ENCODE assay signal across 19 cellular contexts in the genomic region with DNA sequence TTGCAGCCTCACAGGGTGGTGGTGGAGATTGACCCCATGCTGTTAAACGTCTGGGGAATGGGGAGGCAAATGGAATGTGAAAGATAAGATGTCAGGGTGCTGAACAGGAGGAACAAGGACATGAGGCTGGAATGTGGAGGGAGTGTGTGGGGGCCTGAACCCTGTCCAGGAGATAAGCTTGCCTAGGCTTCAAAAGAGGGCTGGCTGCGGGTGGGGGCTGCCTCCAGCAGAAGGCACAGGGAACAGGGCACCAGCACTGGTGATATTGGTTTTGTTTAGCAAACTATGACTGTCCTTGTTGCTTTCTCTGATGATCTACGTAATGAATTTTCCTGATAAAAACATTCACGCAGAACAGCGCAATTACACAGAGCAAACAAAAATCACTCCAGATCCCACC.
"Had no signal": no experiment of that assay in that cellular context is flagged by ENCODE, and none has a peak within 500 bp of the region (broad histone marks: within the 10 kb centered on the region; RNA-seq: fewer than 3 reads in every experiment).

No MANE protein-coding gene starts in this region.

- H3K27ac ChIP-seq: adrenal gland, cardiac muscle cell, dorsolateral prefrontal cortex, gastroesophageal sphincter, left lung, psoas muscle, right lobe of liver, thyroid gland, vagina had no signal

- H3K9me3 ChIP-seq: adrenal gland, gastroesophageal sphincter, left lung, psoas muscle, right lobe of liver, thyroid gland, vagina had no signal

- DNase-seq: activated B cell treated with CpG ODN at 0.5 μM for 24 hours; activated CD4-positive, alpha-beta T cell treated with anti-CD3 and anti-CD28 coated beads, Interleukin-2, amount 10 ng/mL, durations not matched to agents 7 days and 5 days; adrenal gland; psoas muscle; stimulated activated CD4-positive, alpha-beta T cell treated with anti-CD3 and anti-CD28 coated beads, Interleukin-1b, Interleukin-23, amount 100 ng/mL, for 48 hours; thyroid gland had no signal

- H3K27ac Mint-ChIP-seq: activated B cell treated with CpG ODN at 0.5 μM for 24 hours; activated CD4-positive, alpha-beta T cell treated with anti-CD3 and anti-CD28 coated beads, Interleukin-2, amount 10 ng/mL, durations not matched to agents 7 days and 5 days; activated naive CD4-positive, alpha-beta T cell treated with anti-CD3 and anti-CD28 coated beads, Interleukin-2, amount 10 ng/mL, durations not matched to agents 7 days and 5 days; activated T-helper 17 cell treated with anti-CD3 and anti-CD28 coated beads, Interleukin-2, amount 50 U/mL, for 72 hours; memory B cell; T-helper 1 cell treated with Interleukin-12 subunit alpha and Interleukin-12 subunit beta and Interleukin-4 antibody, amounts not matched to agents 30 μg/mL and 1 μg/mL, for 36 hours had no signal

- H3K36me3 Mint-ChIP-seq: activated naive CD4-positive, alpha-beta T cell treated with anti-CD3 and anti-CD28 coated beads, Interleukin-2, amount 10 ng/mL, durations not matched to agents 7 days and 5 days; memory B cell; stimulated activated effector memory CD8-positive, alpha-beta T cell treated with anti-CD3 and anti-CD28 coated beads, Interleukin-12 subunit alpha, Interleukin-12 subunit beta, amount 100 ng/mL, for 72 hours had no signal

- H3K9me3 Mint-ChIP-seq: activated B cell treated with CpG ODN at 0.5 μM for 24 hours; activated CD4-positive, alpha-beta T cell treated with anti-CD3 and anti-CD28 coated beads, Interleukin-2, amount 10 ng/mL, durations not matched to agents 7 days and 5 days; activated naive CD4-positive, alpha-beta T cell treated with anti-CD3 and anti-CD28 coated beads, Interleukin-2, amount 10 ng/mL, durations not matched to agents 7 days and 5 days; activated T-helper 17 cell treated with anti-CD3 and anti-CD28 coated beads, Interleukin-2, amount 50 U/mL, for 72 hours; memory B cell; stimulated activated effector memory CD8-positive, alpha-beta T cell treated with anti-CD3 and anti-CD28 coated beads, Interleukin-12 subunit alpha, Interleukin-12 subunit beta, amount 100 ng/mL, for 72 hours; T-helper 1 cell treated with Interleukin-12 subunit alpha and Interleukin-12 subunit beta and Interleukin-4 antibody, amounts not matched to agents 30 μg/mL and 1 μg/mL, for 36 hours had no signal

- ATAC-seq: activated T-helper 17 cell treated with anti-CD3 and anti-CD28 coated beads, Interleukin-2, amount 50 U/mL, for 72 hours; gastroesophageal sphincter; left lung; right lobe of liver; stimulated activated effector memory CD8-positive, alpha-beta T cell treated with anti-CD3 and anti-CD28 coated beads, Interleukin-12 subunit alpha, Interleukin-12 subunit beta, amount 100 ng/mL, for 72 hours had no signal

- H3K4me3 Mint-ChIP-seq: activated B cell treated with CpG ODN at 0.5 μM for 24 hours; activated CD4-positive, alpha-beta T cell treated with anti-CD3 and anti-CD28 coated beads, Interleukin-2, amount 10 ng/mL, durations not matched to agents 7 days and 5 days; activated naive CD4-positive, alpha-beta T cell treated with anti-CD3 and anti-CD28 coated beads, Interleukin-2, amount 10 ng/mL, durations not matched to agents 7 days and 5 days; activated T-helper 17 cell treated with anti-CD3 and anti-CD28 coated beads, Interleukin-2, amount 50 U/mL, for 72 hours; memory B cell; stimulated activated effector memory CD8-positive, alpha-beta T cell treated with anti-CD3 and anti-CD28 coated beads, Interleukin-12 subunit alpha, Interleukin-12 subunit beta, amount 100 ng/mL, for 72 hours; T-helper 1 cell treated with Interleukin-12 subunit alpha and Interleukin-12 subunit beta and Interleukin-4 antibody, amounts not matched to agents 30 μg/mL and 1 μg/mL, for 36 hours had no signal

- H3K4me1 ChIP-seq: adrenal gland, gastroesophageal sphincter, left lung, psoas muscle, right lobe of liver, vagina had no signal

- H3K4me1 Mint-ChIP-seq: activated B cell treated with CpG ODN at 0.5 μM for 24 hours; activated CD4-positive, alpha-beta T cell treated with anti-CD3 and anti-CD28 coated beads, Interleukin-2, amount 10 ng/mL, durations not matched to agents 7 days and 5 days; activated naive CD4-positive, alpha-beta T cell treated with anti-CD3 and anti-CD28 coated beads, Interleukin-2, amount 10 ng/mL, durations not matched to agents 7 days and 5 days; activated T-helper 17 cell treated with anti-CD3 and anti-CD28 coated beads, Interleukin-2, amount 50 U/mL, for 72 hours; memory B cell; stimulated activated effector memory CD8-positive, alpha-beta T cell treated with anti-CD3 and anti-CD28 coated beads, Interleukin-12 subunit alpha, Interleukin-12 subunit beta, amount 100 ng/mL, for 72 hours had no signal

- H3K4me3 ChIP-seq: adrenal gland, cardiac muscle cell, dorsolateral prefrontal cortex, gastroesophageal sphincter, left lung, psoas muscle, right lobe of liver, thyroid gland, vagina had no signal

- H3K27me3 Mint-ChIP-seq: activated T-helper 17 cell treated with anti-CD3 and anti-CD28 coated beads, Interleukin-2, amount 50 U/mL, for 72 hours had no signal

- H3K36me3 ChIP-seq: adrenal gland, cardiac muscle cell, gastroesophageal sphincter, left lung, right lobe of liver, thyroid gland, vagina had no signal

- FAIRE-seq: endometrium, islet of Langerhans had no signal

- H3K27me3 ChIP-seq: adrenal gland, right lobe of liver, thyroid gland, vagina had no signal
